11 cellular contexts compared by ENCODE assay signal in the genomic region with DNA sequence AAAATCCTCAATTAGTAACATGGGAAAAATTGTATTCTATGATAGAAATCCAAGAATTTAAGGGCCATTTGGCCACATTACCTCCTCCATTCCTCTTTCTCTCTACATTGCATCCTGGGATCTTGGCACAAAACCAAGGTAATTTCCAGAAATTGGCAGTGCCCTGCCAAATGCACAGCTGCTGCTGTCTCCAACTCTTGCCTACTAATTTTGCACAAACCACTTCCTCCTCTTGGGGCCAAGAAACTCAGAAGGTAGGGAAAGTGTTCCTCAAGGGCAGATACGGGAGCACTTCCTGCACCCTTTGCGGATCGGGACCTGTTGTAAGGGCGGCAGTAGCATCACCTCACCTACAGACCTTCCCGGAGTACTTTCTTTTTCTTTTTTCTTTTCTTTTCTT. TPM values are rescaled to one million over a fixed set of nuclear protein-coding genes. Genes with fewer than 3 reads are reported as not detected.
DNase-seq lines count a peak whose midpoint lies in the region; ATAC-seq and TF ChIP-seq lines count a peak whose summit lies in the region.
"Had no signal": no experiment of that assay in that cellular context is flagged by ENCODE, and none has a peak within 500 bp of the region (broad histone marks: within the 10 kb centered on the region; RNA-seq: fewer than 3 reads in every experiment).

No MANE protein-coding gene starts in this region.

- H3K4me1 Mint-ChIP-seq in type B pancreatic cell (ENCODE audit: unreplicated experiment), result no peaks in the 10 kb centered on the region
- H3K4me1 Mint-ChIP-seq: activated CD4-positive, alpha-beta T cell treated with anti-CD3 and anti-CD28 coated beads for 36 hours had no signal

- no peak for ATAC-seq in activated CD4-positive, CD25-positive, alpha-beta regulatory T cell treated with anti-CD3 and anti-CD28 coated beads, Interleukin-2, amount 50 U/mL, for 24 hours
- no peak for ATAC-seq in GM18870 (IDR thresholded peaks at IDR 0.05; ENCODE audit: unreplicated experiment)
- ATAC-seq: activated CD4-positive, alpha-beta T cell treated with anti-CD3 and anti-CD28 coated beads for 36 hours had no signal

- DNase-seq in G401 (ENCODE audit: low spot score) (peak; percentile 85), NCI-H2029 (lab: John Stamatoyannopoulos, UW) (peak; percentile 92), astrocyte of the spinal cord (ENCODE audit: low read depth, low spot score) (peak; percentile 12), myocyte (ENCODE audit: low read depth) (peak; percentile 92), type B pancreatic cell (ENCODE audit: extremely low spot score, unreplicated experiment) (no peak)
- no peak for DNase-seq in activated CD8-positive, alpha-beta memory T cell treated with anti-CD3 and anti-CD28 coated beads, Interleukin-2, amount 50 U/mL, for 48 hours
- DNase-seq: activated CD4-positive, alpha-beta T cell treated with anti-CD3 and anti-CD28 coated beads for 36 hours; IMR-90; stimulated activated CD4-positive, alpha-beta T cell treated with anti-CD3 and anti-CD28 coated beads, Interleukin-1b, Interleukin-23, amount 100 ng/mL, for 48 hours had no signal

- no peaks in the 10 kb centered on the region for H3K9me3 Mint-ChIP-seq in type B pancreatic cell

- no peaks in the 10 kb centered on the region for H3K27me3 Mint-ChIP-seq in type B pancreatic cell

- H3K27ac Mint-ChIP-seq in type B pancreatic cell, result no peak overlapping the region
- H3K27ac Mint-ChIP-seq: activated CD4-positive, alpha-beta T cell treated with anti-CD3 and anti-CD28 coated beads for 36 hours had no signal

- no peak overlapping the region for H3K4me3 Mint-ChIP-seq in type B pancreatic cell
- H3K4me3 Mint-ChIP-seq: activated CD4-positive, alpha-beta T cell treated with anti-CD3 and anti-CD28 coated beads for 36 hours had no signal

- H3K4me3 ChIP-seq in astrocyte of the spinal cord (ENCODE audit: low read depth, low read length), result no peak overlapping the region

- TF ChIP-seq CTCF in astrocyte of the spinal cord (IDR thresholded peaks at IDR 0.05; ENCODE audit: low read depth, low read length) (no peak), type B pancreatic cell (conservative IDR thresholded peaks at IDR 0.05) (no peak)

- H3K36me3 Mint-ChIP-seq in type B pancreatic cell, result no peaks in the 10 kb centered on the region

- in situ Hi-C loops in G401 (cut with HindIII; ENCODE audit: low sequenced_read_pairs) (no loop called here), astrocyte of the spinal cord (cut with HindIII; ENCODE audit: low sequenced_read_pairs) (no loop called here)

RNA-seq across cellular contexts. Expression of a gene that starts 57.8 kb away (rescaled TPM):
- 2.0 and 4.4 TPM in 2 replicates for total RNA-seq in G401 (2014; rRNA removed; shearing (Covaris generic))
- 9.4 and 12.1 TPM in 2 replicates for total RNA-seq in myocyte
- polyA plus RNA-seq in myocyte (2012), result 10.7 TPM
- 29.1 and 40.4 TPM in 2 replicates for total RNA-seq in type B pancreatic cell (ENCODE audit: low replicate concordance)

Comparison
In these comparisons a context has a peak if more than half of its experiments do, and no peak if none do; other contexts are left out.
1. DNase-seq: peak in G401 (single experiment), NCI-H2029 (single experiment), astrocyte of the spinal cord (single experiment) and myocyte (single experiment); none in type B pancreatic cell (single experiment) and activated CD8-positive, alpha-beta memory T cell treated with anti-CD3 and anti-CD28 coated beads, Interleukin-2, amount 50 U/mL, for 48 hours (single experiment).